Comparison of ENCODE assay signal across 1 cellular context in the genomic region with DNA sequence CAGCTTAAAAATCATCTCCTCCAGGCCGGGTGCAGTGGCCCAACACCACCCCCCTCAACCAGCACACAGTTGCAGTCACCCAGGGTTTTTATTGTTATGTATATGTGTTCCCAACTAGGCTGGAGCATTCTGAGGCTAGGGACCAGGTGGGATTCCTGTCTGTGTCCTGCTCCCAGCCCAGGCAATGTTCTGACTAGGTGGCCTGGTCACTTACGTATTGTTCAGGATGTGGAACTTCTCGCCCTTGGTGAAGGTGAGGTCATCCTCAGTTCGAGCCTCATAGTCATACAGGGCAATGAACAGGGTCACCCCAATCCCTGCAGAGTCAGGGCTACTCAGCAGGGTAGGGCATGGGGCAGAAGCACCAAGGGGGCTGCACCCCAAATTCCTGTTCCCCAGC.
TF ChIP-seq lines count a peak whose summit lies in the region.

No MANE protein-coding gene starts in this region.

TF ChIP-seq in H1, 55 proteins besides CTCF, POLR2A, EP300 and RAD21:
- no peak for TF ChIP-seq RFX5 (IDR thresholded peaks at IDR 0.05; ENCODE audit: borderline replicate concordance, low read depth, low read length)
- peak; percentile 71 for TF ChIP-seq POU5F1 (IDR thresholded peaks at IDR 0.05; ENCODE audit: low read depth, low read length)
